Comparison of ENCODE assay signal across 28 cellular contexts in genomic region chr2:23273786-23274185, GRCh38.
DNase-seq lines count a peak whose midpoint lies in the region; ATAC-seq and FAIRE-seq lines count a peak whose summit lies in the region.
"Had no signal": no experiment of that assay in that cellular context is flagged by ENCODE, and none has a peak within 500 bp of the region (broad histone marks: within the 10 kb centered on the region; RNA-seq: fewer than 3 reads in every experiment).

No MANE protein-coding gene starts in this region.

- peak; percentile 57 for DNase-seq in EL
- peak; percentile 41 for DNase-seq in HTR-8/SVneo (ENCODE audit: insufficient read length, low spot score)
- peak; percentile 11 for DNase-seq in adipocyte (ENCODE audit: low read depth)
- peak; percentile 61 for DNase-seq in renal cortical epithelial cell (ENCODE audit: low read depth)
- no peak for DNase-seq in stimulated activated CD4-positive, alpha-beta T cell treated with anti-CD3 and anti-CD28 coated beads, Interleukin-4, amount 100 ng/mL, for 24 hours
- DNase-seq: activated naive CD4-positive, alpha-beta T cell; activated T-cell treated with anti-CD3 and anti-CD28 coated beads, Interleukin-2, amount 50 U/mL, for 72 hours; body of pancreas; glutamatergic neuron; MM.1S; mucosa of descending colon; NCI-H1417; NCI-H2081; NCI-H82; pancreas; stimulated activated CD4-positive, alpha-beta T cell treated with anti-CD3 and anti-CD28 coated beads, Interleukin-12 subunit alpha, Interleukin-12 subunit beta, amount 100 ng/mL, for 4 hours; stimulated activated CD4-positive, alpha-beta T cell treated with anti-CD3 and anti-CD28 coated beads, Interleukin-4, amount 100 ng/mL, for 1 hour; T1000 had no signal

- H3K36me3 ChIP-seq in adipocyte (ENCODE audit: control insufficient read depth, insufficient read depth, low read length, severe bottlenecking) = no peaks in the 10 kb centered on the region
- H3K36me3 ChIP-seq: pancreas, right atrium auricular region had no signal

- no peaks in the 10 kb centered on the region for H3K4me1 ChIP-seq in adipocyte (ENCODE audit: control insufficient read depth, insufficient read depth, low read length)
- H3K4me1 ChIP-seq: body of pancreas had no signal

- H3K9me3 ChIP-seq in adipocyte (ENCODE audit: control insufficient read depth, low read length) = no peaks in the 10 kb centered on the region
- H3K9me3 ChIP-seq: body of pancreas, mucosa of descending colon, pancreas, right atrium auricular region had no signal

- H3K4me3 ChIP-seq in adipocyte (ENCODE audit: low read length) = no peak overlapping the region
- H3K4me3 ChIP-seq: body of pancreas, K562, mucosa of descending colon, pancreas, right atrium auricular region had no signal

- no peak for ATAC-seq in HG02884 (IDR thresholded peaks at IDR 0.05; ENCODE audit: unreplicated experiment)
- no peak for ATAC-seq in GM19397 (IDR thresholded peaks at IDR 0.05; ENCODE audit: unreplicated experiment)
- ATAC-seq: activated T-cell treated with anti-CD3 and anti-CD28 coated beads, Interleukin-2, amount 50 U/mL, for 72 hours; body of pancreas; K562; mucosa of descending colon; pancreas; Right ventricle myocardium inferior; stimulated activated effector memory CD8-positive, alpha-beta T cell treated with anti-CD3 and anti-CD28 coated beads, Interleukin-12 subunit alpha, Interleukin-12 subunit beta, amount 100 ng/mL, for 72 hours; WTC11 had no signal

- peaks cover 3% of the 10 kb centered on the region for H3K27me3 ChIP-seq in adipocyte (replicated peaks; ENCODE audit: control insufficient read depth, insufficient read depth, low read length)
- H3K27me3 ChIP-seq: body of pancreas, pancreas, right atrium auricular region had no signal

- no peak overlapping the region for H3K9ac ChIP-seq in adipocyte (ENCODE audit: low read length)

- FAIRE-seq in HTR-8/SVneo (lab: Jason Lieb, UNC) = peak; percentile 97
- FAIRE-seq: endothelial cell of umbilical vein, H54, K562, keratinocyte, pancreas had no signal
